ENCODE assay signal across 33 cellular contexts in genomic region chr9:109549386-109549785, GRCh38. TPM values are rescaled to one million over a fixed set of nuclear protein-coding genes. Genes with fewer than 3 reads are reported as not detected.
"Had no signal": no experiment of that assay in that cellular context is flagged by ENCODE, and none has a peak within 500 bp of the region (broad histone marks: within the 10 kb centered on the region; RNA-seq: fewer than 3 reads in every experiment).

No MANE protein-coding gene starts in this region.

- H3K27me3 ChIP-seq: adrenal gland, ascending aorta, breast epithelium, cardiac muscle cell, colonic mucosa, esophagus squamous epithelium, hepatocyte had no signal

- H3K36me3 Mint-ChIP-seq: activated naive CD8-positive, alpha-beta T cell treated with anti-CD3 and anti-CD28 coated beads for 36 hours; brain had no signal

- H3K4me2 ChIP-seq: hepatocyte had no signal

- ATAC-seq: activated CD4-positive, alpha-beta T cell treated with anti-CD3 and anti-CD28 coated beads for 36 hours; activated CD8-positive, alpha-beta T cell treated with anti-CD3 and anti-CD28 coated beads for 36 hours; activated naive CD8-positive, alpha-beta T cell treated with anti-CD3 and anti-CD28 coated beads, Interleukin-2, amount 50 U/mL, for 24 hours; gastroesophageal sphincter; heart right ventricle; T-helper 17 cell had no signal

- H3K4me3 Mint-ChIP-seq: activated CD4-positive, alpha-beta T cell treated with anti-CD3 and anti-CD28 coated beads for 36 hours; activated CD4-positive, alpha-beta T cell treated with anti-CD3 and anti-CD28 coated beads, Interleukin-2, amount 10 ng/mL, durations not matched to agents 7 days and 5 days; activated CD8-positive, alpha-beta T cell treated with anti-CD3 and anti-CD28 coated beads for 36 hours; activated naive CD4-positive, alpha-beta T cell treated with anti-CD3 and anti-CD28 coated beads for 36 hours; activated naive CD4-positive, alpha-beta T cell treated with anti-CD3 and anti-CD28 coated beads, Interleukin-2, amount 50 U/mL, for 24 hours; activated naive CD8-positive, alpha-beta T cell treated with anti-CD3 and anti-CD28 coated beads for 36 hours; activated naive CD8-positive, alpha-beta T cell treated with anti-CD3 and anti-CD28 coated beads, Interleukin-2, amount 50 U/mL, for 24 hours; activated T-helper 1 cell treated with anti-CD3 and anti-CD28 coated beads, Interleukin-12 subunit alpha, Interleukin-12 subunit beta, Interleukin-2, Interleukin-4 antibody, amounts not matched to agents 30 ng/mL and 10 ng/mL and 1 ng/mL, durations not matched to agents 14 hours and 24 hours and 36 hours; brain; T-helper 17 cell; T-helper 2 cell treated with Interferon-gamma antibody and Interleukin-4, amounts not matched to agents 5 μg/mL and 100 μg/mL, for 36 hours had no signal

- H3K4me3 ChIP-seq: adrenal gland, ascending aorta, breast epithelium, cardiac muscle cell, colonic mucosa, esophagus squamous epithelium, gastroesophageal sphincter, heart right ventricle, hepatocyte had no signal

- H3K27ac ChIP-seq: adrenal gland, ascending aorta, breast epithelium, cardiac muscle cell, colonic mucosa, epithelial cell of prostate, esophagus squamous epithelium, gastroesophageal sphincter, heart right ventricle, hepatocyte had no signal

- H3K4me1 ChIP-seq: adrenal gland, ascending aorta, breast epithelium, colonic mucosa, esophagus squamous epithelium, gastroesophageal sphincter, heart right ventricle had no signal

- H3K27me3 Mint-ChIP-seq: activated naive CD8-positive, alpha-beta T cell treated with anti-CD3 and anti-CD28 coated beads for 36 hours; T-helper 17 cell had no signal

- H3K36me3 ChIP-seq: adrenal gland, ascending aorta, breast epithelium, cardiac muscle cell, colonic mucosa, esophagus squamous epithelium, gastroesophageal sphincter, heart right ventricle had no signal

- DNase-seq: activated CD4-positive, alpha-beta T cell treated with anti-CD3 and anti-CD28 coated beads for 36 hours; activated CD4-positive, alpha-beta T cell treated with anti-CD3 and anti-CD28 coated beads, Interleukin-2, amount 10 ng/mL, durations not matched to agents 7 days and 5 days; activated CD4-positive, alpha-beta T cell treated with anti-CD3 and anti-CD28 coated beads, Interleukin-2, amount 50 U/mL, for 48 hours; activated CD4-positive, CD25-positive, alpha-beta regulatory T cell; activated CD4-positive, CD25-positive, alpha-beta regulatory T cell treated with anti-CD3 and anti-CD28 coated beads, Interleukin-2, amount 50 U/mL, for 72 hours; activated CD8-positive, alpha-beta memory T cell treated with anti-CD3 and anti-CD28 coated beads for 24 hours; activated CD8-positive, alpha-beta T cell treated with anti-CD3 and anti-CD28 coated beads for 36 hours; activated effector memory CD4-positive, alpha-beta T cell treated with anti-CD3 and anti-CD28 coated beads, Interleukin-2, amount 50 U/mL, for 16 hours; activated naive CD4-positive, alpha-beta T cell treated with anti-CD3 and anti-CD28 coated beads for 36 hours; activated naive CD8-positive, alpha-beta T cell treated with anti-CD3 and anti-CD28 coated beads for 36 hours; activated naive CD8-positive, alpha-beta T cell treated with anti-CD3 and anti-CD28 coated beads, Interleukin-2, amount 50 U/mL, for 24 hours; activated T-cell treated with anti-CD3 and anti-CD28 coated beads, Interleukin-2, amount 50 U/mL, for 48 hours; adrenal gland; central memory CD4-positive, alpha-beta T cell; cerebellar nuclear complex; colonic mucosa; effector CD8-positive, alpha-beta T cell; esophagus squamous epithelium; foreskin melanocyte; heart right ventricle; T-helper 17 cell; T1000 had no signal

- H3K4me1 Mint-ChIP-seq: activated CD4-positive, alpha-beta T cell treated with anti-CD3 and anti-CD28 coated beads for 36 hours; activated CD4-positive, alpha-beta T cell treated with anti-CD3 and anti-CD28 coated beads, Interleukin-2, amount 10 ng/mL, durations not matched to agents 7 days and 5 days; activated naive CD4-positive, alpha-beta T cell treated with anti-CD3 and anti-CD28 coated beads, Interleukin-2, amount 50 U/mL, for 24 hours; activated naive CD8-positive, alpha-beta T cell treated with anti-CD3 and anti-CD28 coated beads for 36 hours; activated naive CD8-positive, alpha-beta T cell treated with anti-CD3 and anti-CD28 coated beads, Interleukin-2, amount 50 U/mL, for 24 hours; brain; T-helper 17 cell had no signal

- H3K79me2 ChIP-seq: hepatocyte had no signal

RNA-seq across cellular contexts. Expression of gene PTPN3, which starts 51.3 kb away (rescaled TPM):
- total RNA-seq: activated CD4-positive, alpha-beta T cell treated with anti-CD3 and anti-CD28 coated beads, Interleukin-2, amount 10 ng/mL, durations not matched to agents 7 days and 5 days; endothelial cell of umbilical vein; T-helper 17 cell had no signal
